8 cellular contexts compared by ENCODE assay signal in the genomic region with DNA sequence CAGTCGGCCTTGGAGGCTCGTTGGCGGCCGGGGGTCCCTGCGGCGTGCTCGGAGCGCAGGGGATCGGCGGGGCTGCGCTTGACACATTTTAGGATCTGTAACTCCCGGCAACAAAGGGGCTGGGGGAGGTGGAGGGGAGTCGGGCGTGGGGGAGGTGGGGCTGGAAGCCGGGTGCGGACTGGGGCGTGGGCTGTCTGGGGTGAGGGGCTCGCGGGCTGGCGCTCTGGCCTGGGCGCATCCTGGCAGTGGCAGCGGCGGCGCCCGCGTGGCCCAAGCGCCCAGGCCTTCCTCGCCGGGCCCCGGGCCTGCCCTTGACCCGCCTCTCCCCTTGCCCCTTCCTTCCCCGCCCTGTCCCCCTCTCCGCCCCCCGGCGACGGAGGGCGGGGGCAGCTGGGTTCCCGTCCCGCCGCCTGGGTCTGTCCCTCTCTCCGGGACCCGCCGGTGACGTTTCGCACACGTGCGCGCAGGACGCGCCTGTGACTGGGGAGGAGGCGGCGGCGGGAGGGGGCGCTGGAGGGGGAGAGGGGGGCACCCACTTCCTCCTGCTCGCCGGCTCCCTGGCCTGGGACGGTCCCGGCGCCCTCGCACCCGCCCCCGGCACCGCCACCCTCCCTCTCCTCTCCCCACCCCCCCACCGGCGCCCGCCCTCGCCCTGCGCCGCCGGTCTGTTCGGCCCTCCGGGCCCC. TPM values are rescaled to one million over a fixed set of nuclear protein-coding genes. Genes with fewer than 3 reads are reported as not detected.
DNase-seq lines count a peak whose midpoint lies in the region; TF ChIP-seq lines count a peak whose summit lies in the region.

No MANE protein-coding gene starts in this region.

- H2BK15ac ChIP-seq in H9 (ENCODE audit: low read depth, low read length) = no peak overlapping the region

- H2BK5ac ChIP-seq in H9 (ENCODE audit: insufficient read length, low read length) = peak overlapping the region; percentile 67

- peaks cover 2% of the 10 kb centered on the region for H3K79me1 ChIP-seq in H9 (ENCODE audit: insufficient read depth, low read depth, low read length, poor library complexity, severe bottlenecking)

- no peak overlapping the region for H2BK12ac ChIP-seq in H9 (ENCODE audit: insufficient read length, low read depth, low read length)

- H3K36me3 ChIP-seq in SK-N-SH (replicated peaks in 1 of 2; ENCODE audit: control insufficient read depth in 1 of 2, insufficient read depth in 2 of 2, low read length in 1 of 2) (peaks cover 18 to 26% of the 10 kb centered on the region in 2 experiments), ovary (no peaks in the 10 kb centered on the region), thyroid gland (no peaks in the 10 kb centered on the region)

- H3K36me3 Mint-ChIP-seq in H9 (ENCODE audit: insufficient read depth in 1 of 3, low read depth in 3 of 3) (peaks cover 16 to 22% (median 18%) of the 10 kb centered on the region in 3 experiments), glutamatergic neuron (ENCODE audit: unreplicated experiment) (no peaks in the 10 kb centered on the region)
- H3K36me3 Mint-ChIP-seq in activated naive CD4-positive, alpha-beta T cell treated with anti-CD3 and anti-CD28 coated beads, Interleukin-2, amount 50 U/mL, for 24 hours = peaks cover 5% of the 10 kb centered on the region

- no peaks in the 10 kb centered on the region for H3K9me2 ChIP-seq in SK-N-SH

- H3K27me3 ChIP-seq in H9 (ENCODE audit: insufficient read depth, low read length) (no peaks in the 10 kb centered on the region), SK-N-SH (ENCODE audit: insufficient read depth) (no peaks in the 10 kb centered on the region), ovary (no peaks in the 10 kb centered on the region), thyroid gland (no peaks in the 10 kb centered on the region)

- peaks cover 12% of the 10 kb centered on the region for H3K23me2 ChIP-seq in H9 (ENCODE audit: insufficient read length, low read depth, low read length, poor library complexity, severe bottlenecking)

- peak overlapping the region; percentile 24 for H3K27ac ChIP-seq in H9 (ENCODE audit: insufficient read length, low read depth, low read length)
- peak overlapping the region; percentile 93 to 97 for H3K27ac ChIP-seq in SK-N-SH (ENCODE audit: low read depth in 2 of 2, low read length in 1 of 2)
- H3K27ac ChIP-seq in ovary = peak overlapping the region in 1 of 2 donors; percentile 73
- peak overlapping the region; percentile 81 to 92 (median 91) for H3K27ac ChIP-seq in thyroid gland

- no peak overlapping the region for H2BK120ac ChIP-seq in H9 (ENCODE audit: low read depth, low read length, poor library complexity, severe bottlenecking)

- CTCF ChIA-PET in SK-N-SH (lab: Yijun Ruan, JAX) = interaction anchor here (1.0 to 3.9 kb wide), 9 partner anchors 14 to 131 kb away, joined by 3 to 26 read pairs (median 6); partner anchors contain the start of gene CDKAL1

- POLR2A ChIA-PET in SK-N-SH (lab: Yijun Ruan, JAX) = interaction anchor here (1.2 kb wide), 1 partner anchor 10 kb away, joined by 3 read pairs; no protein-coding TSS in a partner anchor

- TF ChIP-seq RAD21 in SK-N-SH (IDR thresholded peaks at IDR 0.05; ENCODE audit: low read length) = no peak

- TF ChIP-seq POLR2A in ovary (IDR thresholded peaks at IDR 0.05) = no peak
- TF ChIP-seq POLR2A in thyroid gland (IDR thresholded peaks at IDR 0.05) = peak in 1 of 2 donors; percentile 51

- H3K4me3 ChIP-seq in SK-N-SH (ENCODE audit: low read depth in 2 of 2, low read length in 1 of 2) = peak overlapping the region; percentile 83 to 86
- peak overlapping the region; percentile 51 for H3K4me3 ChIP-seq in ovary
- H3K4me3 ChIP-seq in thyroid gland (replicated peaks in 1 of 3) = peak overlapping the region; percentile 63 to 86 (median 73)

- no peak overlapping the region for H2BK20ac ChIP-seq in H9 (ENCODE audit: low read depth, low read length, poor library complexity, severe bottlenecking)

- no peak overlapping the region for H2AK5ac ChIP-seq in H9 (ENCODE audit: insufficient read length, low read length)

- H3K14ac ChIP-seq in H9 (ENCODE audit: insufficient read depth, low read length) = peak overlapping the region; percentile 98; the same call in 1 of the 2 replicates

- peak overlapping the region; percentile 94 for H3K18ac ChIP-seq in H9 (ENCODE audit: insufficient read length, low read depth, low read length)

- H4K8ac ChIP-seq in H9 (replicated peaks; ENCODE audit: insufficient read length, low read depth, low read length) = no peak overlapping the region

- H3K4me3 Mint-ChIP-seq in H9 (peak overlapping the region; percentile 92 to 100), glutamatergic neuron (ENCODE audit: unreplicated experiment) (peak overlapping the region; percentile 68)
- peak overlapping the region; percentile 94 for H3K4me3 Mint-ChIP-seq in activated naive CD4-positive, alpha-beta T cell treated with anti-CD3 and anti-CD28 coated beads, Interleukin-2, amount 50 U/mL, for 24 hours

- H3K27me3 Mint-ChIP-seq in H9 (ENCODE audit: low read depth) (peaks cover 6% of the 10 kb centered on the region), glutamatergic neuron (ENCODE audit: unreplicated experiment) (peaks cover 5% of the 10 kb centered on the region)
- H3K27me3 Mint-ChIP-seq in activated naive CD4-positive, alpha-beta T cell treated with anti-CD3 and anti-CD28 coated beads, Interleukin-2, amount 50 U/mL, for 24 hours = no peaks in the 10 kb centered on the region

- H4K20me1 ChIP-seq in H9 (ENCODE audit: control insufficient read depth, insufficient read depth, insufficient read length) = no peaks in the 10 kb centered on the region
- H4K20me1 ChIP-seq in SK-N-SH (ENCODE audit: insufficient read depth) = peaks cover 36% of the 10 kb centered on the region

- H3K23ac ChIP-seq in H9 (ENCODE audit: insufficient read length, low read depth, low read length) = no peak overlapping the region

- peak; percentile 91 for DNase-seq in GM03348 (ENCODE audit: low spot score)
- DNase-seq in H9 = peak; percentile 93
- DNase-seq in M059J (ENCODE audit: low read depth) = peak; percentile 96
- peak; percentile 87 for DNase-seq in SK-N-SH
- DNase-seq in glutamatergic neuron = peak; percentile 84
- DNase-seq in ovary = peak; percentile 52 to 77 (median 72)
- DNase-seq in thyroid gland = peak; percentile 89 to 92

- H3K27ac Mint-ChIP-seq in H9 (peak overlapping the region in 2 of 3 experiments; percentile 70 to 80; a peak in 5 of 7 replicates), glutamatergic neuron (ENCODE audit: unreplicated experiment) (no peak overlapping the region)
- H3K27ac Mint-ChIP-seq in activated naive CD4-positive, alpha-beta T cell treated with anti-CD3 and anti-CD28 coated beads, Interleukin-2, amount 50 U/mL, for 24 hours = peak overlapping the region; percentile 84

- no peaks in the 10 kb centered on the region for H3K9me3 Mint-ChIP-seq in H9
- no peaks in the 10 kb centered on the region for H3K9me3 Mint-ChIP-seq in activated naive CD4-positive, alpha-beta T cell treated with anti-CD3 and anti-CD28 coated beads, Interleukin-2, amount 50 U/mL, for 24 hours
- H3K9me3 Mint-ChIP-seq in glutamatergic neuron (ENCODE audit: unreplicated experiment) = peaks cover 5% of the 10 kb centered on the region

- intact Hi-C loops in ovary (cut with DNase I) (loop anchor here in 1 of 4 donors (10.0 kb wide), 1 partner anchor 122 kb away; no protein-coding TSS in a partner anchor), thyroid gland (cut with DNase I) (loop anchor here (5.0 kb wide), 2 partner anchors 111 to 129 kb away; partner anchors contain the start of gene CDKAL1)

- TF ChIP-seq CTCF in H9 (conservative IDR thresholded peaks at IDR 0.05) (no peak), SK-N-SH (IDR thresholded peaks at IDR 0.05) (no peak), glutamatergic neuron (IDR thresholded peaks at IDR 0.05; ENCODE audit: partially characterized antibody, unreplicated experiment) (peak; percentile 11), ovary (IDR thresholded peaks at IDR 0.05) (no peak), thyroid gland (IDR thresholded peaks at IDR 0.05) (no peak)

- no peak overlapping the region for H3T11ph ChIP-seq in H9 (ENCODE audit: low read length)

- H3K4me2 ChIP-seq in H9 (ENCODE audit: insufficient read depth, insufficient read length, low read length) (peak overlapping the region; percentile 75), SK-N-SH (peak overlapping the region; percentile 92)

- H4K5ac ChIP-seq in H9 (ENCODE audit: insufficient read length, low read depth, low read length) = no peak overlapping the region

- H3K9ac ChIP-seq in H9 (ENCODE audit: extremely low read depth, insufficient read length, low read length) (peak overlapping the region; percentile 96), SK-N-SH (peak overlapping the region; percentile 99)

- H3K4me1 Mint-ChIP-seq in H9 (peaks cover 20 to 29% of the 10 kb centered on the region in 2 experiments), glutamatergic neuron (ENCODE audit: low read depth, unreplicated experiment) (no peaks in the 10 kb centered on the region)
- H3K4me1 Mint-ChIP-seq in activated naive CD4-positive, alpha-beta T cell treated with anti-CD3 and anti-CD28 coated beads, Interleukin-2, amount 50 U/mL, for 24 hours = peaks cover 57% of the 10 kb centered on the region

- H3K79me2 ChIP-seq in H9 (ENCODE audit: insufficient read depth, low read length) = peaks cover 32% of the 10 kb centered on the region
- H3K79me2 ChIP-seq in SK-N-SH (ENCODE audit: insufficient read depth) = peaks cover 52% of the 10 kb centered on the region

- H3K9me3 ChIP-seq in H9 (ENCODE audit: control insufficient read depth, low read depth, low read length) (no peaks in the 10 kb centered on the region), SK-N-SH (no peaks in the 10 kb centered on the region), ovary (no peaks in the 10 kb centered on the region), thyroid gland (no peaks in the 10 kb centered on the region)

- no CpG with 5 or more reads among the region's 72 CpGs for WGBS in H9 (ENCODE audit: extremely low coverage, insufficient read length, low lambda C conversion rate)
- 1% methylated on average over 15 of the region's 72 CpGs for WGBS in SK-N-SH (ENCODE audit: low lambda C conversion rate)
- WGBS in ovary, 3 donors = 0 to 1% (median 1%) methylated on average over 43 to 70 of the region's 72 CpGs
- WGBS in thyroid gland, 2 donors = 0% methylated on average over 8 to 16 of the region's 72 CpGs

- no peaks in the 10 kb centered on the region for H3K4me1 ChIP-seq in H9 (ENCODE audit: insufficient read depth, low read length)
- peaks cover 2 to 5% of the 10 kb centered on the region in 2 experiments; a peak in 1 of 4 replicates for H3K4me1 ChIP-seq in SK-N-SH (ENCODE audit: control insufficient read depth in 1 of 2, insufficient read depth in 2 of 2, low read depth in 1 of 2, low read length in 1 of 2)
- H3K4me1 ChIP-seq in ovary (ENCODE audit: insufficient read depth) = no peaks in the 10 kb centered on the region
- H3K4me1 ChIP-seq in thyroid gland = peaks cover 0 to 6% of the 10 kb centered on the region in 2 donors

- peak overlapping the region; percentile 71 for H4K91ac ChIP-seq in H9 (ENCODE audit: insufficient read length, low read depth, low read length)

- H3F3A ChIP-seq in SK-N-SH (replicated peaks; ENCODE audit: insufficient read depth) = peaks cover 11% of the 10 kb centered on the region

- H3K4ac ChIP-seq in H9 (ENCODE audit: low read depth, low read length) = no peak overlapping the region; the same call in 1 of the 2 replicates

- no peak overlapping the region for H3K56ac ChIP-seq in H9 (ENCODE audit: insufficient read length, low read depth, low read length)

- TF ChIP-seq EP300 in SK-N-SH (IDR thresholded peaks at IDR 0.05; ENCODE audit: borderline replicate concordance in 1 of 2, low read depth in 1 of 2, low read length in 1 of 2) (no peak; a peak in 1 of 4 replicates), ovary (IDR thresholded peaks at IDR 0.05) (no peak)

- no peak overlapping the region for H2AFZ ChIP-seq in H9 (ENCODE audit: low read length)
- no peak overlapping the region for H2AFZ ChIP-seq in SK-N-SH (ENCODE audit: low read depth)

RNA-seq across cellular contexts. Expression of gene E2F3, which starts 1.5 kb away (rescaled TPM):
- total RNA-seq in H9 (2021) = 34.7 and 35.7 TPM in 2 replicates
- 13.0 and 15.8 TPM in 2 replicates for total RNA-seq in M059J (2014; rRNA removed; shearing (Covaris generic))
- 12.7 and 14.4 TPM in 2 replicates for polyA plus RNA-seq in SK-N-SH (2012; rRNA removed)
- polyA plus RNA-seq in SK-N-SH (2012; cell fraction: cytosol; rRNA removed) = 14.6 and 15.0 TPM in 2 replicates
- 32.4 and 47.0 TPM in 2 replicates for polyA plus RNA-seq in SK-N-SH (2012; cell fraction: nucleus; rRNA removed)
- total RNA-seq in glutamatergic neuron (ENCODE audit: unreplicated experiment) = 10.1 TPM
- total RNA-seq in ovary = 1 to 10 TPM in 6 of 7 donors, under 1 TPM in 1; 0.36 to 4.7 (median 2.7) TPM
- 1 to 10 TPM; 1.8 to 7.3 TPM for polyA plus RNA-seq in ovary
- 10 to 100 TPM in 3 of 4 donors, 1 to 10 TPM in 1; 9.4 to 18.0 (median 12.4) TPM for total RNA-seq in thyroid gland
